ENCODE assay signal across 20 cellular contexts in the genomic region with DNA sequence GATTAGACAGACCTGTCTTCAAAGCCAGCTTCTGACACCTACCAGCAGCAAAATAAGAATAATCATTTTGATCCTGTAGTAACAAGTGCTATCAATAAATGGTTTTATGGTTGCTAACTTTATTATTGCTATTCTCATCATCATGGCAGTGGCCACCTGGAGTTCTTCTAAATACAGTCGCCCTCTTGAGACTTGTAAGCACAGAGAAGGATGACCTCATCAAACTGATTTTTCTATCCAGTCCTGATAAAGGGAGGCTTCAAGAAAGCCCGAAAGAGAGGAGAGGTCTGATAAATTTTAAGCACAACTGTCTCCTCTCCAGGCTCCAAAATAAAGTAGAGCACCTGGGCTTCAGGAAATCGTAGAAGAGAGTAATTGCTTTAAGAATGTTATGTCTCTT.
"Had no signal": no experiment of that assay in that cellular context is flagged by ENCODE, and none has a peak within 500 bp of the region (broad histone marks: within the 10 kb centered on the region; RNA-seq: fewer than 3 reads in every experiment).

No MANE protein-coding gene starts in this region.

- DNase-seq: effector memory CD8-positive, alpha-beta T cell; gastrocnemius medialis; heart right ventricle; hypothalamus; kidney glomerular epithelial cell; mesendoderm; naive B cell; nephron progenitor cell; posterior cingulate gyrus; small intestine; stimulated activated CD4-positive, alpha-beta T cell treated with anti-CD3 and anti-CD28 coated beads, Interleukin-12 subunit alpha, Interleukin-12 subunit beta, amount 100 ng/mL, for 4 hours; stimulated activated naive CD4-positive, alpha-beta T cell; stomach; substantia nigra; trophoblast cell had no signal

- H3K27ac Mint-ChIP-seq: effector memory CD8-positive, alpha-beta T cell; naive B cell had no signal

- FAIRE-seq: islet of Langerhans, small intestine had no signal

- H3K4me3 Mint-ChIP-seq: effector memory CD8-positive, alpha-beta T cell; naive B cell; nephron progenitor cell had no signal

- H3K9me3 Mint-ChIP-seq: effector memory CD8-positive, alpha-beta T cell; naive B cell; nephron progenitor cell had no signal

- H3K36me3 Mint-ChIP-seq: naive B cell had no signal

- H3K27me3 ChIP-seq: esophagus muscularis mucosa, gastrocnemius medialis, heart right ventricle, right atrium auricular region, stomach had no signal

- H3K27ac ChIP-seq: epithelial cell of prostate, esophagus muscularis mucosa, gastrocnemius medialis, heart right ventricle, right atrium auricular region, stomach, thoracic aorta had no signal

- ATAC-seq: effector memory CD8-positive, alpha-beta T cell; gastrocnemius medialis; heart right ventricle had no signal

- H3K4me1 Mint-ChIP-seq: naive B cell had no signal

- H3K4me3 ChIP-seq: esophagus muscularis mucosa, gastrocnemius medialis, heart right ventricle, right atrium auricular region, stomach, thoracic aorta had no signal

- H3K36me3 ChIP-seq: esophagus muscularis mucosa, gastrocnemius medialis, heart right ventricle, right atrium auricular region, stomach, thoracic aorta had no signal

- H3K4me1 ChIP-seq: esophagus muscularis mucosa, gastrocnemius medialis, right atrium auricular region, stomach had no signal

- H3K9me3 ChIP-seq: esophagus muscularis mucosa, gastrocnemius medialis, heart right ventricle, right atrium auricular region, stomach, thoracic aorta had no signal
